Comparison of ENCODE assay signal across 1 cellular context in the genomic region with DNA sequence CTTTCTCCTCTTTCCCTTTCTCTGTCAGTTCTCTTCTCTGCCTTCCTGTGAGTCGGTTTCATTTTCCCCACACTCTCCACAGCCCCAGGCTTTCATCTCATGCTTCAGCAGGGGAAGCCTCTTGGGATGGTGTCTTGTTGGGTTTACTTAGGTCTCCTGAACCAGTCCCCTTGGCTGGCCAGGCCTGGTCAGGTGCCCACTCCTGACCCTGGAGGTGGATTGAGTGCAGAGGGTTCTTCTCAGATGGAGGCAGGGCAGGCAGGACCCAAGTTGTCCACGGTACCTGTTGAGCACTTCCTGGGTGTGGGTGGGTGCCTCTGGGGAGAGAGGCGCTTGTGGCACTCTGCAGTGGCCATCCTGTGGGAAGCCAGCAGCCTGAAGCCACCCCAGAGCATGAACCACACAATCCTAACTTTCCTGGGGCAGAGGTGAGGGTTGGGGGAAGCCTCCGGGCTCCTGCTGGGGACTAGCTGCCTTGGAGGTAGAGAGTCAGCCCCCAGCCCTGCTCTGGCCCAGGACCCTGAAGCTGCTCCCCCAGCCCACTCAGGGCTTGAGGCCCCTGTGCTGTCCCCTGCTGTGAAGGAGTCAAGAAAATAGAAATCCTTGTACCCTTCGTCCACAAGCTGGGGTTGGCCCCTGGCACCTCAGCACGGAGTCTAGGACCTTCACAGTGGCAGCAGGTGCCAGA.
TF ChIP-seq lines count a peak whose summit lies in the region.

No MANE protein-coding gene starts in this region.

TF ChIP-seq in WTC11, 78 proteins besides CTCF, POLR2A, EP300 and RAD21:
- no peak for TF ChIP-seq EMX1 (CRISPR knock-in tag; IDR thresholded peaks at IDR 0.05)
- TF ChIP-seq, protein P1, sequence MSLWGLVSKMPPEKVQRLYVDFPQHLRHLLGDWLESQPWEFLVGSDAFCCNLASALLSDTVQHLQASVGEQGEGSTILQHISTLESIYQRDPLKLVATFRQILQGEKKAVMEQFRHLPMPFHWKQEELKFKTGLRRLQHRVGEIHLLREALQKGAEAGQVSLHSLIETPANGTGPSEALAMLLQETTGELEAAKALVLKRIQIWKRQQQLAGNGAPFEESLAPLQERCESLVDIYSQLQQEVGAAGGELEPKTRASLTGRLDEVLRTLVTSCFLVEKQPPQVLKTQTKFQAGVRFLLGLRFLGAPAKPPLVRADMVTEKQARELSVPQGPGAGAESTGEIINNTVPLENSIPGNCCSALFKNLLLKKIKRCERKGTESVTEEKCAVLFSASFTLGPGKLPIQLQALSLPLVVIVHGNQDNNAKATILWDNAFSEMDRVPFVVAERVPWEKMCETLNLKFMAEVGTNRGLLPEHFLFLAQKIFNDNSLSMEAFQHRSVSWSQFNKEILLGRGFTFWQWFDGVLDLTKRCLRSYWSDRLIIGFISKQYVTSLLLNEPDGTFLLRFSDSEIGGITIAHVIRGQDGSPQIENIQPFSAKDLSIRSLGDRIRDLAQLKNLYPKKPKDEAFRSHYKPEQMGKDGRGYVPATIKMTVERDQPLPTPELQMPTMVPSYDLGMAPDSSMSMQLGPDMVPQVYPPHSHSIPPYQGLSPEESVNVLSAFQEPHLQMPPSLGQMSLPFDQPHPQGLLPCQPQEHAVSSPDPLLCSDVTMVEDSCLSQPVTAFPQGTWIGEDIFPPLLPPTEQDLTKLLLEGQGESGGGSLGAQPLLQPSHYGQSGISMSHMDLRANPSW (CRISPR knock-in tag; conservative IDR thresholded peaks at IDR 0.05; ENCODE audit: low read depth), result no peak
- TF ChIP-seq ZNF416 (CRISPR knock-in tag; IDR thresholded peaks at IDR 0.05), result no peak
- TF ChIP-seq, protein P2, sequence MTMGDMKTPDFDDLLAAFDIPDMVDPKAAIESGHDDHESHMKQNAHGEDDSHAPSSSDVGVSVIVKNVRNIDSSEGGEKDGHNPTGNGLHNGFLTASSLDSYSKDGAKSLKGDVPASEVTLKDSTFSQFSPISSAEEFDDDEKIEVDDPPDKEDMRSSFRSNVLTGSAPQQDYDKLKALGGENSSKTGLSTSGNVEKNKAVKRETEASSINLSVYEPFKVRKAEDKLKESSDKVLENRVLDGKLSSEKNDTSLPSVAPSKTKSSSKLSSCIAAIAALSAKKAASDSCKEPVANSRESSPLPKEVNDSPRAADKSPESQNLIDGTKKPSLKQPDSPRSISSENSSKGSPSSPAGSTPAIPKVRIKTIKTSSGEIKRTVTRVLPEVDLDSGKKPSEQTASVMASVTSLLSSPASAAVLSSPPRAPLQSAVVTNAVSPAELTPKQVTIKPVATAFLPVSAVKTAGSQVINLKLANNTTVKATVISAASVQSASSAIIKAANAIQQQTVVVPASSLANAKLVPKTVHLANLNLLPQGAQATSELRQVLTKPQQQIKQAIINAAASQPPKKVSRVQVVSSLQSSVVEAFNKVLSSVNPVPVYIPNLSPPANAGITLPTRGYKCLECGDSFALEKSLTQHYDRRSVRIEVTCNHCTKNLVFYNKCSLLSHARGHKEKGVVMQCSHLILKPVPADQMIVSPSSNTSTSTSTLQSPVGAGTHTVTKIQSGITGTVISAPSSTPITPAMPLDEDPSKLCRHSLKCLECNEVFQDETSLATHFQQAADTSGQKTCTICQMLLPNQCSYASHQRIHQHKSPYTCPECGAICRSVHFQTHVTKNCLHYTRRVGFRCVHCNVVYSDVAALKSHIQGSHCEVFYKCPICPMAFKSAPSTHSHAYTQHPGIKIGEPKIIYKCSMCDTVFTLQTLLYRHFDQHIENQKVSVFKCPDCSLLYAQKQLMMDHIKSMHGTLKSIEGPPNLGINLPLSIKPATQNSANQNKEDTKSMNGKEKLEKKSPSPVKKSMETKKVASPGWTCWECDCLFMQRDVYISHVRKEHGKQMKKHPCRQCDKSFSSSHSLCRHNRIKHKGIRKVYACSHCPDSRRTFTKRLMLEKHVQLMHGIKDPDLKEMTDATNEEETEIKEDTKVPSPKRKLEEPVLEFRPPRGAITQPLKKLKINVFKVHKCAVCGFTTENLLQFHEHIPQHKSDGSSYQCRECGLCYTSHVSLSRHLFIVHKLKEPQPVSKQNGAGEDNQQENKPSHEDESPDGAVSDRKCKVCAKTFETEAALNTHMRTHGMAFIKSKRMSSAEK (CRISPR knock-in tag; IDR thresholded peaks at IDR 0.05; ENCODE audit: borderline replicate concordance), result no peak
- TF ChIP-seq ZNF671 (CRISPR knock-in tag; IDR thresholded peaks at IDR 0.05), result no peak
- TF ChIP-seq GRHL2 (CRISPR knock-in tag; IDR thresholded peaks at IDR 0.05; ENCODE audit: insufficient replicate concordance, severe bottlenecking), result no peak
- TF ChIP-seq, protein P3, sequence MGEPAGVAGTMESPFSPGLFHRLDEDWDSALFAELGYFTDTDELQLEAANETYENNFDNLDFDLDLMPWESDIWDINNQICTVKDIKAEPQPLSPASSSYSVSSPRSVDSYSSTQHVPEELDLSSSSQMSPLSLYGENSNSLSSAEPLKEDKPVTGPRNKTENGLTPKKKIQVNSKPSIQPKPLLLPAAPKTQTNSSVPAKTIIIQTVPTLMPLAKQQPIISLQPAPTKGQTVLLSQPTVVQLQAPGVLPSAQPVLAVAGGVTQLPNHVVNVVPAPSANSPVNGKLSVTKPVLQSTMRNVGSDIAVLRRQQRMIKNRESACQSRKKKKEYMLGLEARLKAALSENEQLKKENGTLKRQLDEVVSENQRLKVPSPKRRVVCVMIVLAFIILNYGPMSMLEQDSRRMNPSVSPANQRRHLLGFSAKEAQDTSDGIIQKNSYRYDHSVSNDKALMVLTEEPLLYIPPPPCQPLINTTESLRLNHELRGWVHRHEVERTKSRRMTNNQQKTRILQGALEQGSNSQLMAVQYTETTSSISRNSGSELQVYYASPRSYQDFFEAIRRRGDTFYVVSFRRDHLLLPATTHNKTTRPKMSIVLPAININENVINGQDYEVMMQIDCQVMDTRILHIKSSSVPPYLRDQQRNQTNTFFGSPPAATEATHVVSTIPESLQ (CRISPR knock-in tag; IDR thresholded peaks at IDR 0.05), result no peak
